ENCODE assay signal across 1 cellular context in the genomic region with DNA sequence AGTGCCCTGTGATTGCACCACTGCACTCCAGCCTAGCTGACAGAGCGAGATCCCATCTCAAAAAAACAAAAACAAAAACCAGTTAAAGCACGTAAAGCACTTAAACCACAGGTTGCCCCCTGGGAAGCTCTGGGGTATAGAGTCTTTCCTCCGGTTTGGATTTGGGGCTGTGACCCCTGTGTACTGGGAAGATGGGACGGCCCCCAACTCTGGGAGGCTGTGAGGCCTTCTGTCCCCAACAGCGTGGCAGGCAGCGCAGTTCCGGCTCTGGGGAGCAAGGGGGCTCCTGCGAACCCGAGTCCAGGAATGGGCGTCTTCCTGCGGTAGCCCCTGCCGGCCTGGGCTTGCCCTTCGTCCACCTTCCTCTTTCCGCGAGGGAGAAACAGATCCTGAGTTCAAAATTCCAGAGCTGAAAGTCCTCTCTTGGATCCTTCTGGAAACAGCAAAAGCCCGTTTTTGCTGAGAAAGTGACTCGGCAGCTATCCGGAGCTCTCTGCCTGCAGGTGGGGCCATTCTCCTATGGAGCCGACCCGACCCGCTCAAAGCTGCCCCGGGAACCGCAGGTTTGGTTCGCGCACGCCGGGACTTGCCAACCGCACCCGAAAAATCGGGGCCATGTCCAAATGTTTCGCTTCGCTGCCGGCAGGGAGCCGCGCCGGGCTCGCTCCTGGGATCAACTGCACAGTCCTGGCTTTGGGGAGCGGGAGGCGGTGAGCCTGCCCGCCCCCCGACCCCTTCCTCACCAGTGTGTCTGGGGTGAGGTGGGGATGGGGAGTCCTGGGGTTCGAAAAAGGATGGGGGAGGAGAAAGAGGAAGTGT.
TF ChIP-seq lines count a peak whose summit lies in the region.

No MANE protein-coding gene starts in this region.

TF ChIP-seq in K562, 482 proteins besides CTCF, POLR2A, EP300 and RAD21 (continued from another document and continues in another):
- TF ChIP-seq, protein P1, sequence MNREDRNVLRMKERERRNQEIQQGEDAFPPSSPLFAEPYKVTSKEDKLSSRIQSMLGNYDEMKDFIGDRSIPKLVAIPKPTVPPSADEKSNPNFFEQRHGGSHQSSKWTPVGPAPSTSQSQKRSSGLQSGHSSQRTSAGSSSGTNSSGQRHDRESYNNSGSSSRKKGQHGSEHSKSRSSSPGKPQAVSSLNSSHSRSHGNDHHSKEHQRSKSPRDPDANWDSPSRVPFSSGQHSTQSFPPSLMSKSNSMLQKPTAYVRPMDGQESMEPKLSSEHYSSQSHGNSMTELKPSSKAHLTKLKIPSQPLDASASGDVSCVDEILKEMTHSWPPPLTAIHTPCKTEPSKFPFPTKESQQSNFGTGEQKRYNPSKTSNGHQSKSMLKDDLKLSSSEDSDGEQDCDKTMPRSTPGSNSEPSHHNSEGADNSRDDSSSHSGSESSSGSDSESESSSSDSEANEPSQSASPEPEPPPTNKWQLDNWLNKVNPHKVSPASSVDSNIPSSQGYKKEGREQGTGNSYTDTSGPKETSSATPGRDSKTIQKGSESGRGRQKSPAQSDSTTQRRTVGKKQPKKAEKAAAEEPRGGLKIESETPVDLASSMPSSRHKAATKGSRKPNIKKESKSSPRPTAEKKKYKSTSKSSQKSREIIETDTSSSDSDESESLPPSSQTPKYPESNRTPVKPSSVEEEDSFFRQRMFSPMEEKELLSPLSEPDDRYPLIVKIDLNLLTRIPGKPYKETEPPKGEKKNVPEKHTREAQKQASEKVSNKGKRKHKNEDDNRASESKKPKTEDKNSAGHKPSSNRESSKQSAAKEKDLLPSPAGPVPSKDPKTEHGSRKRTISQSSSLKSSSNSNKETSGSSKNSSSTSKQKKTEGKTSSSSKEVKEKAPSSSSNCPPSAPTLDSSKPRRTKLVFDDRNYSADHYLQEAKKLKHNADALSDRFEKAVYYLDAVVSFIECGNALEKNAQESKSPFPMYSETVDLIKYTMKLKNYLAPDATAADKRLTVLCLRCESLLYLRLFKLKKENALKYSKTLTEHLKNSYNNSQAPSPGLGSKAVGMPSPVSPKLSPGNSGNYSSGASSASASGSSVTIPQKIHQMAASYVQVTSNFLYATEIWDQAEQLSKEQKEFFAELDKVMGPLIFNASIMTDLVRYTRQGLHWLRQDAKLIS (CRISPR knock-in tag; IDR thresholded peaks at IDR 0.05) = peak; percentile 68; the same call in 1 of the 2 replicates
- TF ChIP-seq GTF2E2 (tag; IDR thresholded peaks at IDR 0.05) = 0 out of 2 replicates have a peak, but pooled peaks have one; percentile 46
- TF ChIP-seq POLR2B (IDR thresholded peaks at IDR 0.05; ENCODE audit: low read depth, partially characterized antibody) = no peak
- TF ChIP-seq MTA1 (IDR thresholded peaks at IDR 0.05; ENCODE audit: borderline replicate concordance) = no peak; the same call in 1 of the 2 replicates
- peak; percentile 14; the same call in 1 of the 2 replicates for TF ChIP-seq TAF7 (tag; IDR thresholded peaks at IDR 0.05)
- TF ChIP-seq HDAC2 (IDR thresholded peaks at IDR 0.05) = no peak
- no peak for TF ChIP-seq CBX5 (IDR thresholded peaks at IDR 0.05; ENCODE audit: borderline replicate concordance, low read depth)
- TF ChIP-seq NEUROD1 (IDR thresholded peaks at IDR 0.05; ENCODE audit: borderline replicate concordance, low read depth, low read length, partially characterized antibody) = peak; percentile 53
- no peak for TF ChIP-seq MBD2 (IDR thresholded peaks at IDR 0.05; ENCODE audit: borderline replicate concordance, low read depth)
- no peak for TF ChIP-seq FOS (IDR thresholded peaks at IDR 0.05; ENCODE audit: extremely low read depth, insufficient read length)
- no peak for TF ChIP-seq HDAC8 (tag; IDR thresholded peaks at IDR 0.05)
- TF ChIP-seq CC2D1A (IDR thresholded peaks at IDR 0.05) = no peak; the same call in 1 of the 2 replicates
- no peak for TF ChIP-seq CCAR2 (IDR thresholded peaks at IDR 0.05; ENCODE audit: low read depth, low read length)
- TF ChIP-seq ZNF57 (CRISPR knock-in tag; IDR thresholded peaks at IDR 0.05) = peak; percentile 6; the same call in 1 of the 2 replicates
- no peak for TF ChIP-seq FIP1L1 (IDR thresholded peaks at IDR 0.05; ENCODE audit: low read depth, low read length, poor library complexity, severe bottlenecking)
- TF ChIP-seq GTF2A2 (tag; IDR thresholded peaks at IDR 0.05) = no peak
- no peak for TF ChIP-seq PML (IDR thresholded peaks at IDR 0.05; ENCODE audit: low read length)
- TF ChIP-seq, protein P2, sequence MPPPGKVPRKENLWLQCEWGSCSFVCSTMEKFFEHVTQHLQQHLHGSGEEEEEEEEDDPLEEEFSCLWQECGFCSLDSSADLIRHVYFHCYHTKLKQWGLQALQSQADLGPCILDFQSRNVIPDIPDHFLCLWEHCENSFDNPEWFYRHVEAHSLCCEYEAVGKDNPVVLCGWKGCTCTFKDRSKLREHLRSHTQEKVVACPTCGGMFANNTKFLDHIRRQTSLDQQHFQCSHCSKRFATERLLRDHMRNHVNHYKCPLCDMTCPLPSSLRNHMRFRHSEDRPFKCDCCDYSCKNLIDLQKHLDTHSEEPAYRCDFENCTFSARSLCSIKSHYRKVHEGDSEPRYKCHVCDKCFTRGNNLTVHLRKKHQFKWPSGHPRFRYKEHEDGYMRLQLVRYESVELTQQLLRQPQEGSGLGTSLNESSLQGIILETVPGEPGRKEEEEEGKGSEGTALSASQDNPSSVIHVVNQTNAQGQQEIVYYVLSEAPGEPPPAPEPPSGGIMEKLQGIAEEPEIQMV (tag; conservative IDR thresholded peaks at IDR 0.05; ENCODE audit: low read depth) = no peak
- 0 out of 2 replicates have a peak, but pooled peaks have one; percentile 36 for TF ChIP-seq ZNF589 (CRISPR knock-in tag; IDR thresholded peaks at IDR 0.05; ENCODE audit: low read depth)
- TF ChIP-seq ZBTB7A (IDR thresholded peaks at IDR 0.05; ENCODE audit: borderline replicate concordance, control insufficient read depth, low read depth, low read length) = peak; percentile 67
- TF ChIP-seq CEBPB (tag; IDR thresholded peaks at IDR 0.05) = no peak; the same call in 1 of the 2 replicates
- peak; percentile 67; the same call in 1 of the 2 replicates for TF ChIP-seq ZNF766 (CRISPR knock-in tag; conservative IDR thresholded peaks at IDR 0.05)
- peak; percentile 91 for TF ChIP-seq KAT7 (CRISPR knock-in tag; IDR thresholded peaks at IDR 0.05; ENCODE audit: borderline replicate concordance)
- TF ChIP-seq ZKSCAN1 (IDR thresholded peaks at IDR 0.05; ENCODE audit: low read depth, low read length) = peak; percentile 52; the same call in 1 of the 2 replicates
- no peak for TF ChIP-seq BHLHE40 (IDR thresholded peaks at IDR 0.05; ENCODE audit: low read length)
- peak; percentile 16 for TF ChIP-seq SPI1 (IDR thresholded peaks at IDR 0.05; ENCODE audit: borderline replicate concordance, low read depth, low read length)
- TF ChIP-seq MIER1 (IDR thresholded peaks at IDR 0.05; ENCODE audit: low read depth) = no peak
- TF ChIP-seq, protein P3, sequence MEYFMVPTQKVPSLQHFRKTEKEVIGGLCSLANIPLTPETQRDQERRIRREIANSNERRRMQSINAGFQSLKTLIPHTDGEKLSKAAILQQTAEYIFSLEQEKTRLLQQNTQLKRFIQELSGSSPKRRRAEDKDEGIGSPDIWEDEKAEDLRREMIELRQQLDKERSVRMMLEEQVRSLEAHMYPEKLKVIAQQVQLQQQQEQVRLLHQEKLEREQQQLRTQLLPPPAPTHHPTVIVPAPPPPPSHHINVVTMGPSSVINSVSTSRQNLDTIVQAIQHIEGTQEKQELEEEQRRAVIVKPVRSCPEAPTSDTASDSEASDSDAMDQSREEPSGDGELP (CRISPR knock-in tag; IDR thresholded peaks at IDR 0.05; ENCODE audit: borderline replicate concordance) = peak; percentile 54
- TF ChIP-seq, protein P4, sequence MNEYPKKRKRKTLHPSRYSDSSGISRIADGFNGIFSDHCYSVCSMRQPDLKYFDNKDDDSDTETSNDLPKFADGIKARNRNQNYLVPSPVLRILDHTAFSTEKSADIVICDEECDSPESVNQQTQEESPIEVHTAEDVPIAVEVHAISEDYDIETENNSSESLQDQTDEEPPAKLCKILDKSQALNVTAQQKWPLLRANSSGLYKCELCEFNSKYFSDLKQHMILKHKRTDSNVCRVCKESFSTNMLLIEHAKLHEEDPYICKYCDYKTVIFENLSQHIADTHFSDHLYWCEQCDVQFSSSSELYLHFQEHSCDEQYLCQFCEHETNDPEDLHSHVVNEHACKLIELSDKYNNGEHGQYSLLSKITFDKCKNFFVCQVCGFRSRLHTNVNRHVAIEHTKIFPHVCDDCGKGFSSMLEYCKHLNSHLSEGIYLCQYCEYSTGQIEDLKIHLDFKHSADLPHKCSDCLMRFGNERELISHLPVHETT (CRISPR knock-in tag; conservative IDR thresholded peaks at IDR 0.05 in 1 of 2, IDR thresholded peaks at IDR 0.05 in 1 of 2) = no peak
- TF ChIP-seq, protein P5, sequence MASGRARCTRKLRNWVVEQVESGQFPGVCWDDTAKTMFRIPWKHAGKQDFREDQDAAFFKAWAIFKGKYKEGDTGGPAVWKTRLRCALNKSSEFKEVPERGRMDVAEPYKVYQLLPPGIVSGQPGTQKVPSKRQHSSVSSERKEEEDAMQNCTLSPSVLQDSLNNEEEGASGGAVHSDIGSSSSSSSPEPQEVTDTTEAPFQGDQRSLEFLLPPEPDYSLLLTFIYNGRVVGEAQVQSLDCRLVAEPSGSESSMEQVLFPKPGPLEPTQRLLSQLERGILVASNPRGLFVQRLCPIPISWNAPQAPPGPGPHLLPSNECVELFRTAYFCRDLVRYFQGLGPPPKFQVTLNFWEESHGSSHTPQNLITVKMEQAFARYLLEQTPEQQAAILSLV (tag; IDR thresholded peaks at IDR 0.05) = no peak
- TF ChIP-seq ZSCAN32 (CRISPR knock-in tag; IDR thresholded peaks at IDR 0.05) = no peak
- TF ChIP-seq, protein P6, sequence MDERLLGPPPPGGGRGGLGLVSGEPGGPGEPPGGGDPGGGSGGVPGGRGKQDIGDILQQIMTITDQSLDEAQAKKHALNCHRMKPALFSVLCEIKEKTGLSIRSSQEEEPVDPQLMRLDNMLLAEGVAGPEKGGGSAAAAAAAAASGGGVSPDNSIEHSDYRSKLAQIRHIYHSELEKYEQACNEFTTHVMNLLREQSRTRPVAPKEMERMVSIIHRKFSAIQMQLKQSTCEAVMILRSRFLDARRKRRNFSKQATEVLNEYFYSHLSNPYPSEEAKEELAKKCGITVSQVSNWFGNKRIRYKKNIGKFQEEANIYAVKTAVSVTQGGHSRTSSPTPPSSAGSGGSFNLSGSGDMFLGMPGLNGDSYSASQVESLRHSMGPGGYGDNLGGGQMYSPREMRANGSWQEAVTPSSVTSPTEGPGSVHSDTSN (CRISPR knock-in tag; IDR thresholded peaks at IDR 0.05; ENCODE audit: low read depth) = no peak
- TF ChIP-seq, protein P6 (tag; conservative IDR thresholded peaks at IDR 0.05; ENCODE audit: low read depth) = no peak
- no peak for TF ChIP-seq ZNF224 (CRISPR knock-in tag; IDR thresholded peaks at IDR 0.05)
- no peak for TF ChIP-seq OTX1 (CRISPR knock-in tag; IDR thresholded peaks at IDR 0.05)
- no peak for TF ChIP-seq SNRNP70 (optimal IDR thresholded peaks at IDR 0.05; ENCODE audit: low read depth, low read length)
- TF ChIP-seq NCOR1 (IDR thresholded peaks at IDR 0.05) = no peak
- TF ChIP-seq, protein P7, sequence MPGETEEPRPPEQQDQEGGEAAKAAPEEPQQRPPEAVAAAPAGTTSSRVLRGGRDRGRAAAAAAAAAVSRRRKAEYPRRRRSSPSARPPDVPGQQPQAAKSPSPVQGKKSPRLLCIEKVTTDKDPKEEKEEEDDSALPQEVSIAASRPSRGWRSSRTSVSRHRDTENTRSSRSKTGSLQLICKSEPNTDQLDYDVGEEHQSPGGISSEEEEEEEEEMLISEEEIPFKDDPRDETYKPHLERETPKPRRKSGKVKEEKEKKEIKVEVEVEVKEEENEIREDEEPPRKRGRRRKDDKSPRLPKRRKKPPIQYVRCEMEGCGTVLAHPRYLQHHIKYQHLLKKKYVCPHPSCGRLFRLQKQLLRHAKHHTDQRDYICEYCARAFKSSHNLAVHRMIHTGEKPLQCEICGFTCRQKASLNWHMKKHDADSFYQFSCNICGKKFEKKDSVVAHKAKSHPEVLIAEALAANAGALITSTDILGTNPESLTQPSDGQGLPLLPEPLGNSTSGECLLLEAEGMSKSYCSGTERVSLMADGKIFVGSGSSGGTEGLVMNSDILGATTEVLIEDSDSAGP (CRISPR knock-in tag; IDR thresholded peaks at IDR 0.05) = no peak
- no peak for TF ChIP-seq ZNF282 (CRISPR knock-in tag; IDR thresholded peaks at IDR 0.05)
- peak; percentile 6; the same call in 1 of the 2 replicates for TF ChIP-seq XRCC5 (IDR thresholded peaks at IDR 0.05; ENCODE audit: low read depth, low read length)
- no peak for TF ChIP-seq GATA2 (CRISPR knock-in tag; IDR thresholded peaks at IDR 0.05)
- TF ChIP-seq PTTG1 (tag; IDR thresholded peaks at IDR 0.05; ENCODE audit: low read depth) = no peak
- TF ChIP-seq STAT5A (IDR thresholded peaks at IDR 0.05; ENCODE audit: borderline replicate concordance, low read length) = no peak
- no peak for TF ChIP-seq ZNF77 (CRISPR knock-in tag; IDR thresholded peaks at IDR 0.05)
- TF ChIP-seq, protein P8, sequence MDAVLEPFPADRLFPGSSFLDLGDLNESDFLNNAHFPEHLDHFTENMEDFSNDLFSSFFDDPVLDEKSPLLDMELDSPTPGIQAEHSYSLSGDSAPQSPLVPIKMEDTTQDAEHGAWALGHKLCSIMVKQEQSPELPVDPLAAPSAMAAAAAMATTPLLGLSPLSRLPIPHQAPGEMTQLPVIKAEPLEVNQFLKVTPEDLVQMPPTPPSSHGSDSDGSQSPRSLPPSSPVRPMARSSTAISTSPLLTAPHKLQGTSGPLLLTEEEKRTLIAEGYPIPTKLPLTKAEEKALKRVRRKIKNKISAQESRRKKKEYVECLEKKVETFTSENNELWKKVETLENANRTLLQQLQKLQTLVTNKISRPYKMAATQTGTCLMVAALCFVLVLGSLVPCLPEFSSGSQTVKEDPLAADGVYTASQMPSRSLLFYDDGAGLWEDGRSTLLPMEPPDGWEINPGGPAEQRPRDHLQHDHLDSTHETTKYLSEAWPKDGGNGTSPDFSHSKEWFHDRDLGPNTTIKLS (IDR thresholded peaks at IDR 0.05; ENCODE audit: borderline replicate concordance, low read depth) = peak; percentile 65; the same call in 1 of the 2 replicates
- no peak for TF ChIP-seq SP2 (IDR thresholded peaks at IDR 0.05; ENCODE audit: extremely low read depth, low read depth, low read length, poor library complexity, severe bottlenecking)
- TF ChIP-seq EGR1 (conservative IDR thresholded peaks at IDR 0.05) = no peak
- TF ChIP-seq TOE1 (IDR thresholded peaks at IDR 0.05; ENCODE audit: borderline replicate concordance) = peak; percentile 57; the same call in 1 of the 2 replicates
- no peak for TF ChIP-seq TOE1 (CRISPR knock-in tag; IDR thresholded peaks at IDR 0.05; ENCODE audit: borderline replicate concordance, low read depth)
